7 cellular contexts compared by ENCODE assay signal in the genomic region with DNA sequence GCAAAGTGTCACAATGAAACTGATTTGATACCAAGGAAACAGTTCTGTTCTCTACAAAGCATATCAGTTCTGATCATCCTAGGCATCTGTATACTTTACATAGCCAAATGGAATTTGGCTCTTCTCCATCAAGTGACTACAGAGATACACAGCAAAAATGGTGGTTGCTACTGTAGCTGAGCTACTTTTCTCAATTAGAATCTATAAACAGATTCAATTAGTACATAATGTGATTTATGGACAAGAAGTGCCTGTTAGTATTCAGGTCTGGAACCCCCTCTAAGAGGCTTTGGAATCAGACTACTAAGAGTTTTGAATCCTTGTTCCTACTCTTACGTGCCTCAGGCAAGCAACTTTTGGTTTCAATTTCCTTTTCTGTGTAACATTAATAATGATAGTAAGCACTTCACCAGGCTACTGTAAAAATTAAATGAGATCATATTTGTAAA. TPM values are rescaled to one million over a fixed set of nuclear protein-coding genes. Genes with fewer than 3 reads are reported as not detected.
DNase-seq lines count a peak whose midpoint lies in the region; ATAC-seq and TF ChIP-seq lines count a peak whose summit lies in the region.

No MANE protein-coding gene starts in this region.

- TF ChIP-seq CTCF in uterus (IDR thresholded peaks at IDR 0.05) = no peak

- ATAC-seq in GM18858 (IDR thresholded peaks at IDR 0.05; ENCODE audit: unreplicated experiment) = peak; percentile 59
- ATAC-seq in HG02642 (IDR thresholded peaks at IDR 0.05; ENCODE audit: poor library complexity, unreplicated experiment) = peak; percentile 71
- ATAC-seq in left cardiac atrium = peak; percentile 36 to 44

- no peaks in the 10 kb centered on the region for H3K36me3 ChIP-seq in uterus

- peaks cover 0 to 3% of the 10 kb centered on the region in 2 donors for H3K4me1 ChIP-seq in uterus

- H3K9me3 ChIP-seq in uterus = no peaks in the 10 kb centered on the region

- peak overlapping the region; percentile 3 to 14 for H3K4me3 ChIP-seq in uterus

- no peak for TF ChIP-seq POLR2A in uterus (IDR thresholded peaks at IDR 0.05)

- H3K27ac ChIP-seq in uterus = peak overlapping the region; percentile 15 to 69

- intact Hi-C loops in left cardiac atrium (cut with DNase I) = no loop called here
- intact Hi-C loops in uterus (cut with DNase I; ENCODE audit: low total_unique reads) = no loop called here

- no peaks in the 10 kb centered on the region for H3K27me3 ChIP-seq in uterus

- DNase-seq in RPMI7951 (ENCODE audit: low read depth) (peak; percentile 67), left cardiac atrium (no peak), uterus (no peak), OCI-M2 (lab: John Stamatoyannopoulos, UW; ENCODE audit: unreplicated experiment) (no peak), NCI-H510A (lab: John Stamatoyannopoulos, UW) (no peak)

RNA-seq across cellular contexts. Expression of gene C21orf91, which starts 25.5 kb away (rescaled TPM):
- 9.6 and 14.3 TPM in 2 replicates for total RNA-seq in RPMI7951 (2014; rRNA removed; shearing (Covaris generic))
- total RNA-seq in left cardiac atrium = 1 to 10 TPM; 9.0 to 9.2 TPM
- total RNA-seq in uterus = 10 to 100 TPM; 21.5 to 68.4 (median 30.3) TPM
